ENCODE assay signal across 1 cellular context in genomic region chr10:34121125-34121973, GRCh38.
TF ChIP-seq lines count a peak whose summit lies in the region.

No MANE protein-coding gene starts in this region.

TF ChIP-seq in HepG2, 621 proteins besides CTCF, POLR2A, EP300 and RAD21 (continued from another document and continues in another):
- TF ChIP-seq ARID4A (CRISPR knock-in tag; IDR thresholded peaks at IDR 0.05; ENCODE audit: borderline replicate concordance) (peak; percentile 43; the same call in 1 of the 2 replicates), DMTF1 (CRISPR knock-in tag; IDR thresholded peaks at IDR 0.05) (no peak), ZBTB20 (CRISPR knock-in tag; IDR thresholded peaks at IDR 0.05; ENCODE audit: borderline replicate concordance, low read depth) (peak; percentile 94; the same call in 1 of the 2 replicates), GPBP1L1 (CRISPR knock-in tag; IDR thresholded peaks at IDR 0.05) (no peak), ZNF281 (CRISPR knock-in tag; IDR thresholded peaks at IDR 0.05; ENCODE audit: borderline replicate concordance) (peak; percentile 83; the same call in 1 of the 2 replicates), ATF4 (CRISPR knock-in tag; IDR thresholded peaks at IDR 0.05) (peak in 1 of 2 experiments; percentile 92; a peak in 2 of 4 replicates), MLLT10 (CRISPR knock-in tag; IDR thresholded peaks at IDR 0.05) (no peak), NR1H2 (CRISPR knock-in tag; IDR thresholded peaks at IDR 0.05; ENCODE audit: borderline replicate concordance, low read depth) (no peak), PREB (CRISPR knock-in tag; IDR thresholded peaks at IDR 0.05) (no peak), ZNF501 (CRISPR knock-in tag; IDR thresholded peaks at IDR 0.05) (no peak), ZNF564 (CRISPR knock-in tag; IDR thresholded peaks at IDR 0.05) (no peak), ZNF709 (CRISPR knock-in tag; IDR thresholded peaks at IDR 0.05) (no peak), SMARCC2 (IDR thresholded peaks at IDR 0.05) (peak; percentile 97), IRF1 (CRISPR knock-in tag; IDR thresholded peaks at IDR 0.05; ENCODE audit: low read depth) (no peak), ARID2 (CRISPR knock-in tag; IDR thresholded peaks at IDR 0.05; ENCODE audit: borderline replicate concordance) (no peak), FLYWCH1 (CRISPR knock-in tag; IDR thresholded peaks at IDR 0.05) (no peak), ZNF530 (CRISPR knock-in tag; IDR thresholded peaks at IDR 0.05; ENCODE audit: low read depth) (no peak), ZNF251 (CRISPR knock-in tag; IDR thresholded peaks at IDR 0.05) (no peak), TMF1 (CRISPR knock-in tag; IDR thresholded peaks at IDR 0.05; ENCODE audit: low read depth) (no peak), NCOR1 (IDR thresholded peaks at IDR 0.05; ENCODE audit: borderline replicate concordance, low read length) (peak; percentile 99), ZNF20 (CRISPR knock-in tag; IDR thresholded peaks at IDR 0.05) (no peak), ZNF577 (CRISPR knock-in tag; IDR thresholded peaks at IDR 0.05; ENCODE audit: borderline replicate concordance, low read depth) (no peak), RBM22 (optimal IDR thresholded peaks at IDR 0.05; ENCODE audit: low read length) (no peak), NFIC (IDR thresholded peaks at IDR 0.05; ENCODE audit: low read length) (peak; percentile 99), ZNF260 (CRISPR knock-in tag; IDR thresholded peaks at IDR 0.05; ENCODE audit: borderline replicate concordance, low read depth) (no peak), SRSF1 (optimal IDR thresholded peaks at IDR 0.05; ENCODE audit: low read depth, low read length) (no peak), POLR2AphosphoS2 (IDR thresholded peaks at IDR 0.05; ENCODE audit: low read depth, low read length) (no peak), ARNT (IDR thresholded peaks at IDR 0.05) (no peak), ZNF337 (CRISPR knock-in tag; IDR thresholded peaks at IDR 0.05; ENCODE audit: borderline replicate concordance, low read depth) (no peak), FOXA3 (CRISPR knock-in tag; IDR thresholded peaks at IDR 0.05) (peak; percentile 96), KDM5A (IDR thresholded peaks at IDR 0.05; ENCODE audit: borderline replicate concordance, low read length) (no peak; the same call in 1 of the 2 replicates), E2F1 (CRISPR knock-in tag; IDR thresholded peaks at IDR 0.05) (no peak), SKIL (CRISPR knock-in tag; IDR thresholded peaks at IDR 0.05; ENCODE audit: borderline replicate concordance) (peak; percentile 87), ZSCAN31 (CRISPR knock-in tag; IDR thresholded peaks at IDR 0.05; ENCODE audit: low read depth) (0 out of 2 replicates have a peak, but pooled peaks have one; percentile 77), RFXANK (CRISPR knock-in tag; IDR thresholded peaks at IDR 0.05) (peak; percentile 70; the same call in 1 of the 2 replicates), ZBTB1 (CRISPR knock-in tag; IDR thresholded peaks at IDR 0.05; ENCODE audit: borderline replicate concordance) (no peak), HHEX (CRISPR knock-in tag; IDR thresholded peaks at IDR 0.05) (peak; percentile 85), MAX (IDR thresholded peaks at IDR 0.05) (peak; percentile 74), NKX3-1 (CRISPR knock-in tag; IDR thresholded peaks at IDR 0.05) (peak; percentile 65; the same call in 1 of the 2 replicates), ZNF430 (CRISPR knock-in tag; IDR thresholded peaks at IDR 0.05) (no peak), ELF3 (CRISPR knock-in tag; IDR thresholded peaks at IDR 0.05) (peak; percentile 90), GMEB1 (CRISPR knock-in tag; IDR thresholded peaks at IDR 0.05; ENCODE audit: borderline replicate concordance) (0 out of 2 replicates have a peak, but pooled peaks have one; percentile 35), ZNF879 (CRISPR knock-in tag; IDR thresholded peaks at IDR 0.05) (no peak), HMGA1 (CRISPR knock-in tag; conservative IDR thresholded peaks at IDR 0.05) (no peak), KMT2A (CRISPR knock-in tag; IDR thresholded peaks at IDR 0.05) (peak; percentile 80; the same call in 1 of the 2 replicates), SETDB1 (CRISPR knock-in tag; IDR thresholded peaks at IDR 0.05; ENCODE audit: borderline replicate concordance) (no peak), GABPB1 (CRISPR knock-in tag; IDR thresholded peaks at IDR 0.05) (peak; percentile 40; the same call in 1 of the 2 replicates)
